In the genomic region with DNA sequence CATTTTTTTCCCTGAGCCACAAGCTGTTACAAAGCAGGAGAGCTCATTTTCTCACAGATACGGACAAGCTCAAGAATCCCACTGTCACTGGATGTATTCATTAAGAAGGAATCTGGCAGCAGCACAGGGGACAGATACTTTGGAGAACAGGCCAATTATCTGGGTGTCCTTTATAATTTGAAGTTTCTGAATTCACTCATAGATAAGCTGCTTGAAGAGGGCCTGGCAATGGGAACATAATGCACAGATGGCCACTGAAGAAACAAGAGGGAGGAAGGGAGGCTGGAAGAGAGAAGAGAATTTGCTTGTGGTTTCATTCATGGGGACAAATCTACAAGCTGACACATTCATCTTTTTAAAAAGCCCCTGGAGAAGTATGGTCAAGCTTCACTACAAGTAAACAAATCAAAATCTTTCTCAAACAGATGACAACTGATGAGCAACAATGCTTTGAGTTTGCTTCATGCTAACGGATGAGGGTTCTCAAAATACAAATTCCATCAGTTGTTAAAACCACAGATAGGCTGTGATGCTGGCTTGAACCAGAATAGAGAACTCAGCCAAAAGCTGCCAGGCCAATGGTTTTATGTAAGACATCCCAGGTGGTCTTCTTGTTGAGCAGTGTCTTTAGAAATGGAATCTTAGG, we compare ENCODE assay signal across 9 cellular contexts. TPM values are rescaled to one million over a fixed set of nuclear protein-coding genes. Genes with fewer than 3 reads are reported as not detected.
A peak's percentile ranks its signal among the peaks of the same experiment; 100 is the strongest.
DNase-seq lines count a peak whose midpoint lies in the region; ATAC-seq, FAIRE-seq and TF ChIP-seq lines count a peak whose summit lies in the region.
"Had no signal": no experiment of that assay in that cellular context is flagged by ENCODE, and none has a peak within 500 bp of the region (broad histone marks: within the 10 kb centered on the region; RNA-seq: fewer than 3 reads in every experiment).

No MANE protein-coding gene starts in this region.

- CTCF ChIA-PET in CD8-positive, alpha-beta T cell (lab: Charles Lee), result interaction anchor here (0.8 to 5.0 kb wide), 6 partner anchors 9 to 175 kb away, joined by 3 to 34 read pairs (median 4); a partner anchor contains a TSS

- H3K36me3 ChIP-seq in CD8-positive, alpha-beta T cell (ENCODE audit: insufficient read depth, low read length), result no peaks in the 10 kb centered on the region
- no peaks in the 10 kb centered on the region for H3K36me3 ChIP-seq in KMS-11 (ENCODE audit: insufficient read depth)
- no peaks in the 10 kb centered on the region for H3K36me3 ChIP-seq in small intestine (ENCODE audit: control insufficient read depth in 2 of 2, insufficient read depth in 2 of 2, low read length in 2 of 2)

- no peak for TF ChIP-seq CTCF in CD8-positive, alpha-beta T cell (IDR thresholded peaks at IDR 0.05)
- no peak for TF ChIP-seq CTCF in KMS-11 (conservative IDR thresholded peaks at IDR 0.05; ENCODE audit: low read depth, low read length)
- TF ChIP-seq CTCF in nephron (IDR thresholded peaks at IDR 0.05; ENCODE audit: unreplicated experiment in 3 of 3), result no peak
- no peak for TF ChIP-seq CTCF in lower leg skin (IDR thresholded peaks at IDR 0.05)

- no peak for ATAC-seq in CD8-positive, alpha-beta T cell

- H3K27ac Mint-ChIP-seq in CD8-positive, alpha-beta T cell, result peak overlapping the region; percentile 8
- peak overlapping the region; percentile 79 to 92 (median 82) for H3K27ac Mint-ChIP-seq in nephron

- peaks cover 83% of the 10 kb centered on the region for H3K4me1 Mint-ChIP-seq in CD8-positive, alpha-beta T cell (ENCODE audit: low read depth)
- H3K4me1 Mint-ChIP-seq in nephron, result peaks cover 47% of the 10 kb centered on the region

- H3K27me3 ChIP-seq in CD8-positive, alpha-beta T cell (ENCODE audit: insufficient read depth, low read length), result no peaks in the 10 kb centered on the region
- no peaks in the 10 kb centered on the region for H3K27me3 ChIP-seq in KMS-11 (ENCODE audit: insufficient read depth, low read depth)
- H3K27me3 ChIP-seq in small intestine (ENCODE audit: control insufficient read depth in 2 of 2, insufficient read depth in 2 of 2, low read length in 2 of 2), result no peaks in the 10 kb centered on the region

- H3K9ac ChIP-seq in KMS-11, result no peak overlapping the region

- intact Hi-C loops in CD8-positive, alpha-beta T cell (cut with DNase I, micrococcal nuclease), result no loop called here
- intact Hi-C loops in lower leg skin (cut with DNase I; ENCODE audit: low total_unique reads), result no loop called here

- H3K4me1 ChIP-seq in CD8-positive, alpha-beta T cell (ENCODE audit: insufficient read depth, low read length), result peaks cover 86% of the 10 kb centered on the region
- peaks cover 85% of the 10 kb centered on the region for H3K4me1 ChIP-seq in KMS-11 (ENCODE audit: low read depth, poor library complexity, severe bottlenecking)
- H3K4me1 ChIP-seq in small intestine (ENCODE audit: control insufficient read depth in 2 of 2, insufficient read depth in 1 of 2, low read depth in 1 of 2, low read length in 1 of 2), result peaks cover 0 to 7% of the 10 kb centered on the region in 2 donors

- POLR2A ChIA-PET in CD8-positive, alpha-beta T cell (lab: Charles Lee), result interaction anchor here (1.4 to 2.8 kb wide), 2 partner anchors 9 to 11 kb away, joined by 3 to 10 read pairs; no protein-coding TSS in a partner anchor

- DNase-seq in CD8-positive, alpha-beta T cell, result no peak
- DNase-seq in cerebellum (ENCODE audit: low spot score), result peak; percentile 21
- DNase-seq in SIG-M5 (lab: John Stamatoyannopoulos, UW), result no peak
- no peak for DNase-seq in NCI-H2081 (lab: John Stamatoyannopoulos, UW)
- DNase-seq in lower leg skin (ENCODE audit: low spot score in 2 of 2), result no peak
- DNase-seq in small intestine, result no peak
- DNase-seq: NCI-H345 had no signal

- no peaks in the 10 kb centered on the region for H3K27me3 Mint-ChIP-seq in CD8-positive, alpha-beta T cell (ENCODE audit: low read depth)
- H3K27me3 Mint-ChIP-seq in nephron (ENCODE audit: low read depth), result no peaks in the 10 kb centered on the region

- peaks cover 19% of the 10 kb centered on the region for H3K36me3 Mint-ChIP-seq in CD8-positive, alpha-beta T cell
- no peaks in the 10 kb centered on the region for H3K36me3 Mint-ChIP-seq in nephron (ENCODE audit: low read depth)

- H3K9me3 ChIP-seq in CD8-positive, alpha-beta T cell (ENCODE audit: low read length), result no peaks in the 10 kb centered on the region
- no peaks in the 10 kb centered on the region for H3K9me3 ChIP-seq in small intestine (ENCODE audit: control insufficient read depth, low read depth)

- H2AFZ ChIP-seq in KMS-11 (ENCODE audit: low read depth), result no peak overlapping the region

- no peaks in the 10 kb centered on the region for H4K20me1 ChIP-seq in KMS-11 (ENCODE audit: insufficient read depth)

- FAIRE-seq in small intestine (lab: Jason Lieb, UNC), result no peak

- H3K4me3 Mint-ChIP-seq in CD8-positive, alpha-beta T cell, result no peak overlapping the region
- H3K4me3 Mint-ChIP-seq in nephron, result no peak overlapping the region

- H3K4me3 ChIP-seq in CD8-positive, alpha-beta T cell (ENCODE audit: low read depth, low read length), result no peak overlapping the region
- H3K4me3 ChIP-seq in KMS-11 (IDR thresholded peaks at IDR 0.05; ENCODE audit: insufficient read depth, low read depth, low read length) (no peak overlapping the region), lower leg skin (ENCODE audit: low read depth, poor library complexity, severe bottlenecking) (no peak overlapping the region), small intestine (ENCODE audit: low read depth in 1 of 2, low read length in 2 of 2) (no peak overlapping the region)

- TF ChIP-seq POLR2A in lower leg skin (IDR thresholded peaks at IDR 0.05), result no peak

- H3K27ac ChIP-seq in CD8-positive, alpha-beta T cell (ENCODE audit: low read depth, low read length), result no peak overlapping the region
- H3K27ac ChIP-seq in KMS-11, result peak overlapping the region; percentile 7; the same call in 1 of the 2 replicates
- peak overlapping the region in 1 of 2 donors; percentile 54 for H3K27ac ChIP-seq in small intestine (ENCODE audit: low read depth in 1 of 2, low read length in 1 of 2)

- H3K79me2 ChIP-seq in KMS-11 (ENCODE audit: insufficient read depth, low read depth), result peaks cover 84% of the 10 kb centered on the region

- WGBS in lower leg skin, 2 donors, result 49 to 59% methylated on average over 2 of the region's 2 CpGs
- WGBS in small intestine, 3 donors, result 74 to 81% (median 77%) methylated on average over 2 of the region's 2 CpGs

- H3K9me3 Mint-ChIP-seq in CD8-positive, alpha-beta T cell, result no peaks in the 10 kb centered on the region
- no peaks in the 10 kb centered on the region for H3K9me3 Mint-ChIP-seq in nephron

- peak overlapping the region; percentile 14; the same call in 1 of the 2 replicates for H3K4me2 ChIP-seq in KMS-11

RNA-seq across cellular contexts. Expression of a gene that starts 11.9 kb away (rescaled TPM):
- total RNA-seq in CD8-positive, alpha-beta T cell, result 10 to 100 TPM; 39.5 to 40.5 TPM
- total RNA-seq in cerebellum, result 33.4 TPM
- 10 to 100 TPM; 12.8 to 21.7 (median 18.2) TPM for total RNA-seq in lower leg skin
- polyA plus RNA-seq in small intestine, result 1 to 10 TPM in 2 of 3 donors, under 1 TPM in 1; 0.89 to 5.4 (median 2.2) TPM

RNA-seq across cellular contexts. Expression of a gene that starts 59.3 kb away (rescaled TPM):
- 10 to 100 TPM; 12.8 to 13.9 TPM for total RNA-seq in CD8-positive, alpha-beta T cell
- total RNA-seq in cerebellum (18.9 TPM), lower leg skin (100 to 1,000 TPM in 2 of 4 donors, 10 to 100 TPM in 2; 91.7 to 121 (median 99.3) TPM)
- polyA plus RNA-seq in small intestine, result 10 to 100 TPM in 1 of 3 donors, 1 to 10 TPM in 2; 5.8 to 23.8 (median 8.6) TPM
